28 cellular contexts compared by ENCODE assay signal in the genomic region with DNA sequence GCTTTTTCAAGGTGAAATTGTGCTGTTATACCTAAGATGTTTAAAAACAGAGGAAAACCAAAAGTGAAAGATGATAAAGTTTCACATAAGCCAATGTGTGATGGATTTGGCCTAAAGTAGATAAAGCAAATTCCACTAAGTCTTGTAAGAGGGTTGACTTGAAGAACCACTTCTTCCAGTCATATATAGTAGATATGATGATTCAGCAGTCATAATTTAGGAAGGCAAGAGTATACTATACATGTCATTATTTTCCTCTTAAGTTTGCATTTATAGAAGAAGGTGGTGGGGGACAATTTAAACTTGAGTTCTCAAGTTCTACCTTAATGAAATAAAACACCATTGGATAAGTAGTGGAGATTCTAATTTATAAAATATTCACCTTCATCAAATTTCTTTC. TPM values are rescaled to one million over a fixed set of nuclear protein-coding genes. Genes with fewer than 3 reads are reported as not detected.
DNase-seq lines count a peak whose midpoint lies in the region; ATAC-seq and TF ChIP-seq lines count a peak whose summit lies in the region.
"Had no signal": no experiment of that assay in that cellular context is flagged by ENCODE, and none has a peak within 500 bp of the region (broad histone marks: within the 10 kb centered on the region; RNA-seq: fewer than 3 reads in every experiment).

No MANE protein-coding gene starts in this region.

- POLR2A ChIA-PET in Caco-2 (lab: Charles Lee) (no interaction called here), Panc1 (lab: Charles Lee) (no interaction called here), RWPE1 (lab: Yijun Ruan, JAX; ENCODE audit: low non-redundant PET) (no interaction called here)

- no peaks in the 10 kb centered on the region for H3K27me3 Mint-ChIP-seq in Caco-2 (ENCODE audit: insufficient read depth, unreplicated experiment)
- H3K27me3 Mint-ChIP-seq: activated CD4-positive, alpha-beta T cell treated with anti-CD3 and anti-CD28 coated beads, Interleukin-2, amount 10 ng/mL, durations not matched to agents 24 days and 14 days; activated naive CD4-positive, alpha-beta T cell treated with anti-CD3 and anti-CD28 coated beads, Interleukin-2, amount 50 U/mL, for 24 hours; CD4-positive, alpha-beta T cell; stimulated activated naive CD8-positive, alpha-beta T cell treated with anti-CD3 and anti-CD28 coated beads, Interleukin-15, Interleukin-2, amounts not matched to agents 100 ng/mL and 50 ng/mL, for 24 hours had no signal

- BruUV-seq in Caco-2 (replicated peaks; lab: Mats Ljungman, UMichigan) (TSS peak; percentile 63), Panc1 (replicated peaks; lab: Mats Ljungman, UMichigan) (TSS peak; percentile 48)

- H3K9me3 Mint-ChIP-seq in Caco-2 (ENCODE audit: unreplicated experiment) = no peaks in the 10 kb centered on the region
- H3K9me3 Mint-ChIP-seq: activated CD4-positive, alpha-beta T cell treated with anti-CD3 and anti-CD28 coated beads, Interleukin-2, amount 10 ng/mL, durations not matched to agents 24 days and 14 days; activated naive CD4-positive, alpha-beta T cell treated with anti-CD3 and anti-CD28 coated beads, Interleukin-2, amount 50 U/mL, for 24 hours; activated T-helper 2 cell treated with anti-CD3 and anti-CD28 coated beads, Interferon-gamma antibody, Interleukin-2, Interleukin-4, amounts not matched to agents 10 μg/mL and 5 μg/mL and 100 μg/mL, durations not matched to agents 14 hours and 24 hours and 36 hours; CD4-positive, alpha-beta T cell; stimulated activated naive CD8-positive, alpha-beta T cell treated with anti-CD3 and anti-CD28 coated beads, Interleukin-15, Interleukin-2, amounts not matched to agents 100 ng/mL and 50 ng/mL, for 24 hours had no signal

- in situ Hi-C loops in Panc1 (cut with HindIII; ENCODE audit: low pct_unique_long_range_greater_than_20kb, low sequenced_read_pairs) = no loop called here

- TF ChIP-seq CTCF in cardiac muscle cell (IDR thresholded peaks at IDR 0.05; ENCODE audit: low read depth, low read length) = no peak
- TF ChIP-seq CTCF in Caco-2 (IDR thresholded peaks at IDR 0.05; ENCODE audit: insufficient read depth in 1 of 2, low read depth in 1 of 2, low read length in 1 of 2, severe bottlenecking in 1 of 2, unreplicated experiment in 1 of 2) = no peak
- no peak for TF ChIP-seq CTCF in Panc1 (IDR thresholded peaks at IDR 0.05)
- TF ChIP-seq CTCF in neutrophil (IDR thresholded peaks at IDR 0.05) = no peak
- TF ChIP-seq CTCF in RWPE1 (conservative IDR thresholded peaks at IDR 0.05; ENCODE audit: low read depth) = no peak

- CTCF ChIA-PET in Caco-2 (lab: Charles Lee) (interaction anchor here (0.6 kb wide), 1 partner anchor 16 kb away, joined by 3 read pairs; no protein-coding TSS in a partner anchor), Panc1 (lab: Charles Lee) (no interaction called here), RWPE1 (lab: Yijun Ruan, JAX) (no interaction called here)

- H3K36me3 Mint-ChIP-seq in Caco-2 (ENCODE audit: insufficient read depth, unreplicated experiment) = peaks cover 16% of the 10 kb centered on the region

- no peak for ATAC-seq in left ventricle myocardium superior
- ATAC-seq in Panc1 = no peak
- no peak for ATAC-seq in GM18870 (IDR thresholded peaks at IDR 0.05; ENCODE audit: unreplicated experiment)
- ATAC-seq: foreskin keratinocyte had no signal

- H3K4me3 ChIP-seq in cardiac muscle cell (no peak overlapping the region), Caco-2 (ENCODE audit: low read depth, low read length) (no peak overlapping the region), Panc1 (ENCODE audit: low read depth in 2 of 2, low read length in 2 of 2) (no peak overlapping the region), neutrophil (ENCODE audit: low read depth in 1 of 2, low read length in 1 of 2) (no peak overlapping the region)
- H3K4me3 ChIP-seq: ascending aorta, esophagus muscularis mucosa, HAP-1, PC-9, thoracic aorta, uterus had no signal

- no peaks in the 10 kb centered on the region for H3K4me1 Mint-ChIP-seq in Caco-2 (ENCODE audit: low read depth, unreplicated experiment)

- H3K27me3 ChIP-seq in cardiac muscle cell = no peaks in the 10 kb centered on the region
- H3K27me3 ChIP-seq in Caco-2 (replicated peaks; ENCODE audit: control insufficient read depth, insufficient read depth, low read length) = no peaks in the 10 kb centered on the region
- H3K27me3 ChIP-seq in Panc1 (ENCODE audit: control insufficient read depth, insufficient read depth, low read length) = no peaks in the 10 kb centered on the region
- H3K27me3 ChIP-seq in neutrophil = no peaks in the 10 kb centered on the region
- H3K27me3 ChIP-seq: ascending aorta, esophagus muscularis mucosa, foreskin keratinocyte, uterus had no signal

- no peaks in the 10 kb centered on the region for H3K9me3 ChIP-seq in cardiac muscle cell (ENCODE audit: low read depth)
- no peaks in the 10 kb centered on the region for H3K9me3 ChIP-seq in Caco-2
- H3K9me3 ChIP-seq in Panc1 (ENCODE audit: control insufficient read depth, insufficient read depth, low read depth, low read length) = no peaks in the 10 kb centered on the region
- no peaks in the 10 kb centered on the region for H3K9me3 ChIP-seq in neutrophil
- H3K9me3 ChIP-seq: ascending aorta, esophagus muscularis mucosa, HAP-1, thoracic aorta, uterus had no signal

- H3K27ac ChIP-seq in cardiac muscle cell (peak overlapping the region; percentile 36), Panc1 (ENCODE audit: low read length) (no peak overlapping the region), neutrophil (peak overlapping the region; percentile 88), RWPE1 (no peak overlapping the region)
- H3K27ac ChIP-seq: ascending aorta, esophagus muscularis mucosa, foreskin keratinocyte, PC-9, thoracic aorta, uterus, WERI-Rb-1 had no signal

- H3K27ac Mint-ChIP-seq in Caco-2 (ENCODE audit: unreplicated experiment) = no peak overlapping the region
- H3K27ac Mint-ChIP-seq: activated CD4-positive, alpha-beta T cell treated with anti-CD3 and anti-CD28 coated beads, Interleukin-2, amount 10 ng/mL, durations not matched to agents 24 days and 14 days; activated naive CD4-positive, alpha-beta T cell treated with anti-CD3 and anti-CD28 coated beads, Interleukin-2, amount 50 U/mL, for 24 hours; activated T-helper 2 cell treated with anti-CD3 and anti-CD28 coated beads, Interferon-gamma antibody, Interleukin-2, Interleukin-4, amounts not matched to agents 10 μg/mL and 5 μg/mL and 100 μg/mL, durations not matched to agents 14 hours and 24 hours and 36 hours; CD4-positive, alpha-beta T cell; stimulated activated naive CD8-positive, alpha-beta T cell treated with anti-CD3 and anti-CD28 coated beads, Interleukin-15, Interleukin-2, amounts not matched to agents 100 ng/mL and 50 ng/mL, for 24 hours had no signal

- no peak overlapping the region for H3K4me3 Mint-ChIP-seq in Caco-2 (ENCODE audit: unreplicated experiment)
- H3K4me3 Mint-ChIP-seq: activated CD4-positive, alpha-beta T cell treated with anti-CD3 and anti-CD28 coated beads, Interleukin-2, amount 10 ng/mL, durations not matched to agents 24 days and 14 days; activated naive CD4-positive, alpha-beta T cell treated with anti-CD3 and anti-CD28 coated beads, Interleukin-2, amount 50 U/mL, for 24 hours; CD4-positive, alpha-beta T cell had no signal

- H3K36me3 ChIP-seq in cardiac muscle cell (peaks cover 3% of the 10 kb centered on the region), Caco-2 (ENCODE audit: control insufficient read depth, insufficient read depth, low read length) (no peaks in the 10 kb centered on the region; the same call in 1 of the 2 replicates), Panc1 (ENCODE audit: control insufficient read depth, insufficient read depth, low read length) (no peaks in the 10 kb centered on the region; the same call in 1 of the 2 replicates), neutrophil (peaks cover 16% of the 10 kb centered on the region)
- H3K36me3 ChIP-seq: thoracic aorta, uterus had no signal

- no peak for DNase-seq in cardiac muscle cell (ENCODE audit: low read depth in 1 of 2, low spot score in 1 of 2)
- DNase-seq in left ventricle myocardium superior = no peak
- DNase-seq in Caco-2 = no peak
- no peak for DNase-seq in Panc1 (ENCODE audit: low read depth, low spot score)
- DNase-seq in RWPE1 (ENCODE audit: low spot score) = no peak
- DNase-seq in DMS114 treated with DMSO at 0.1 percent for 48 hours (lab: John Stamatoyannopoulos, UW; ENCODE audit: unreplicated experiment) = no peak
- DNase-seq: activated CD4-positive, alpha-beta T cell treated with anti-CD3 and anti-CD28 coated beads, Interleukin-2, amount 10 ng/mL, durations not matched to agents 24 days and 14 days; CD4-positive, alpha-beta T cell; central memory CD4-positive, alpha-beta T cell; DMS153; foreskin keratinocyte; NCI-H1436; NCI-H2107; PC-9; posterior cingulate gyrus; SHP77 treated with DMSO at 0.1 percent for 48 hours; T1000; uterus; WERI-Rb-1 had no signal

- H3K4me1 ChIP-seq in cardiac muscle cell (ENCODE audit: low read depth) (peaks cover 13% of the 10 kb centered on the region), Caco-2 (no peaks in the 10 kb centered on the region), Panc1 (ENCODE audit: control insufficient read depth, insufficient read depth, low read length) (no peaks in the 10 kb centered on the region), neutrophil (ENCODE audit: control insufficient read depth in 1 of 2, insufficient read depth in 1 of 2, low read depth in 1 of 2, low read length in 1 of 2) (peaks cover 23 to 30% of the 10 kb centered on the region in 2 experiments)
- H3K4me1 ChIP-seq: esophagus muscularis mucosa, foreskin keratinocyte, uterus had no signal

- intact Hi-C loops in left ventricle myocardium superior (cut with micrococcal nuclease) (no loop called here), Caco-2 (cut with micrococcal nuclease; ENCODE audit: unreplicated experiment) (no loop called here), Panc1 (cut with micrococcal nuclease; ENCODE audit: unreplicated experiment) (no loop called here)

RNA-seq across cellular contexts. Expression of a gene that starts 37.3 kb away (rescaled TPM):
- total RNA-seq in cardiac muscle cell = 3.7 and 4.8 TPM in 2 replicates
- polyA plus RNA-seq in cardiac muscle cell = 9.5 and 11.8 TPM in 2 replicates
- 18.6 TPM for total RNA-seq in left ventricle myocardium superior
- total RNA-seq in Caco-2 (2022) = 1.8 and 2.3 TPM in 2 replicates
- 15.7 TPM for total RNA-seq in Panc1 (2021; ENCODE audit: unreplicated experiment)
- polyA plus RNA-seq in Panc1 (2012; ENCODE audit: insufficient read length) = 9.6 TPM

RNA-seq across cellular contexts. Expression of a gene that starts 52.3 kb away (rescaled TPM):
- total RNA-seq in cardiac muscle cell = 15.2 and 15.4 TPM in 2 replicates
- 16.5 and 17.2 TPM in 2 replicates for polyA plus RNA-seq in cardiac muscle cell
- total RNA-seq in left ventricle myocardium superior = 23.1 TPM
- total RNA-seq in Caco-2 (2022) = 23.0 and 25.7 TPM in 2 replicates
- 14.8 TPM for total RNA-seq in Panc1 (2021; ENCODE audit: unreplicated experiment)
- polyA plus RNA-seq in Panc1 (2012; ENCODE audit: insufficient read length) = 12.2 TPM

Comparison
In these comparisons a context has a peak if more than half of its experiments do, and no peak if none do; other contexts are left out.
1. H3K27ac ChIP-seq: peak in cardiac muscle cell (single experiment) and neutrophil (single experiment); none in Panc1 (single experiment) and RWPE1 (single experiment).